Comparison of ENCODE assay signal across 21 cellular contexts in the genomic region with DNA sequence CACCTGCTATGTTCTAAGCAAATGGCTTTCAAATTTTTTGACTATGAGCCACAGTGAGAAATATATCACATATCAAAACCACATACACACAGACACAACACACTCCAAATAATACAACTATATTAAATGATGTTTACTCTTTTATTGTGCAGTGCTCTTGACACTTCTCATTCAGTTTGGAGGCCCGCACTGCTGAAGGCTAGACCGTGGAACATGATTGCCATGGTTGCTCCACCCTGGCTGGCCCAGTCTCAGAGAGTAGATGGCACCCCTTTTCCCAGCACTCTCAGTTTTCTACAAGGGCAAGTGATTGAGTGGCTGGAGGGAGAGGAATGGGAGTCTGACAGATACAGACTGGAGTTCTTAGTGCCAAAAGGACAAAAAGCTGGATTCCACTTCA.
"Had no signal": no experiment of that assay in that cellular context is flagged by ENCODE, and none has a peak within 500 bp of the region (broad histone marks: within the 10 kb centered on the region; RNA-seq: fewer than 3 reads in every experiment).

No MANE protein-coding gene starts in this region.

- H3K9me3 ChIP-seq: heart right ventricle, neutrophil, psoas muscle, stomach, thoracic aorta, transverse colon had no signal

- H3K4me3 ChIP-seq: coronary artery, heart right ventricle, psoas muscle, skin epidermis, stomach, thoracic aorta, transverse colon had no signal

- H3K27ac Mint-ChIP-seq: naive thymus-derived CD8-positive, alpha-beta T cell had no signal

- DNase-seq: effector CD8-positive, alpha-beta T cell; heart right ventricle; hypothalamus; kidney glomerular epithelial cell; mammary epithelial cell; naive thymus-derived CD8-positive, alpha-beta T cell; psoas muscle; retina; stimulated activated CD4-positive, alpha-beta T cell treated with anti-CD3 and anti-CD28 coated beads, Interleukin-2, amount 100 ng/mL, for 24 hours; stimulated activated CD4-positive, alpha-beta T cell treated with anti-CD3 and anti-CD28 coated beads, Interleukin-4, amount 100 ng/mL, for 4 hours; stimulated activated naive CD4-positive, alpha-beta T cell; stomach; substantia nigra; transverse colon had no signal

- H3K27ac ChIP-seq: coronary artery, heart right ventricle, neutrophil, psoas muscle, skin epidermis, stomach, thoracic aorta, transverse colon had no signal

- FAIRE-seq: endometrium, frontal cortex, islet of Langerhans had no signal

- H3K36me3 ChIP-seq: heart right ventricle, neutrophil, stomach, thoracic aorta, transverse colon had no signal

- H3K27me3 ChIP-seq: heart right ventricle, transverse colon had no signal

- ATAC-seq: naive thymus-derived CD8-positive, alpha-beta T cell; psoas muscle had no signal

- H3K4me1 ChIP-seq: heart right ventricle, psoas muscle, transverse colon had no signal

- H3K4me3 Mint-ChIP-seq: naive thymus-derived CD8-positive, alpha-beta T cell had no signal

- H3K36me3 Mint-ChIP-seq: naive thymus-derived CD8-positive, alpha-beta T cell had no signal
